In genomic region chr14:90409209-90409730, GRCh38 we compare ENCODE assay signal across 1 cellular context.
TF ChIP-seq lines count a peak whose summit lies in the region.

No MANE protein-coding gene starts in this region.

TF ChIP-seq in HepG2, 621 proteins besides CTCF, POLR2A, EP300 and RAD21:
- no peak for TF ChIP-seq ZNF841 (CRISPR knock-in tag; IDR thresholded peaks at IDR 0.05; ENCODE audit: borderline replicate concordance)
- no peak for TF ChIP-seq CENPT (CRISPR knock-in tag; IDR thresholded peaks at IDR 0.05; ENCODE audit: low read depth)
- no peak for TF ChIP-seq MATR3 (CRISPR knock-in tag; IDR thresholded peaks at IDR 0.05)
- TF ChIP-seq, protein P1, sequence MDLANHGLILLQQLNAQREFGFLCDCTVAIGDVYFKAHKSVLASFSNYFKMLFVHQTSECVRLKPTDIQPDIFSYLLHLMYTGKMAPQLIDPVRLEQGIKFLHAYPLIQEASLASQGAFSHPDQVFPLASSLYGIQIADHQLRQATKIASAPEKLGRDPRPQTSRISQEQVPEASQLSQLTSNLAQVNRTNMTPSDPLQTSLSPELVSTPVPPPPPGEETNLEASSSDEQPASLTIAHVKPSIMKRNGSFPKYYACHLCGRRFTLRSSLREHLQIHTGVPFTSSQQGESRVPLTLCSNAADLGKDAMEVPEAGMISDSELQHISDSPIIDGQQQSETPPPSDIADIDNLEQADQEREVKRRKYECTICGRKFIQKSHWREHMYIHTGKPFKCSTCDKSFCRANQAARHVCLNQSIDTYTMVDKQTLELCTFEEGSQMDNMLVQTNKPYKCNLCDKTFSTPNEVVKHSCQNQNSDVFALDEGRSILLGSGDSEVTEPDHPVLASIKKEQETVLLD (CRISPR knock-in tag; IDR thresholded peaks at IDR 0.05; ENCODE audit: low read depth), result no peak
- no peak for TF ChIP-seq ZNF75D (CRISPR knock-in tag; IDR thresholded peaks at IDR 0.05; ENCODE audit: borderline replicate concordance)
- TF ChIP-seq HOXA3 (CRISPR knock-in tag; IDR thresholded peaks at IDR 0.05), result no peak
- TF ChIP-seq, protein P2, sequence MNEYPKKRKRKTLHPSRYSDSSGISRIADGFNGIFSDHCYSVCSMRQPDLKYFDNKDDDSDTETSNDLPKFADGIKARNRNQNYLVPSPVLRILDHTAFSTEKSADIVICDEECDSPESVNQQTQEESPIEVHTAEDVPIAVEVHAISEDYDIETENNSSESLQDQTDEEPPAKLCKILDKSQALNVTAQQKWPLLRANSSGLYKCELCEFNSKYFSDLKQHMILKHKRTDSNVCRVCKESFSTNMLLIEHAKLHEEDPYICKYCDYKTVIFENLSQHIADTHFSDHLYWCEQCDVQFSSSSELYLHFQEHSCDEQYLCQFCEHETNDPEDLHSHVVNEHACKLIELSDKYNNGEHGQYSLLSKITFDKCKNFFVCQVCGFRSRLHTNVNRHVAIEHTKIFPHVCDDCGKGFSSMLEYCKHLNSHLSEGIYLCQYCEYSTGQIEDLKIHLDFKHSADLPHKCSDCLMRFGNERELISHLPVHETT (CRISPR knock-in tag; conservative IDR thresholded peaks at IDR 0.05), result no peak
- no peak for TF ChIP-seq ZSCAN9 (CRISPR knock-in tag; IDR thresholded peaks at IDR 0.05; ENCODE audit: borderline replicate concordance)
- no peak for TF ChIP-seq ZBTB8A (CRISPR knock-in tag; IDR thresholded peaks at IDR 0.05; ENCODE audit: borderline replicate concordance, low read depth)
- no peak for TF ChIP-seq ATF3 (CRISPR knock-in tag; IDR thresholded peaks at IDR 0.05)
- no peak for TF ChIP-seq NFIC (IDR thresholded peaks at IDR 0.05; ENCODE audit: low read length)
- no peak for TF ChIP-seq ZNF331 (CRISPR knock-in tag; IDR thresholded peaks at IDR 0.05)
